In the genomic region with DNA sequence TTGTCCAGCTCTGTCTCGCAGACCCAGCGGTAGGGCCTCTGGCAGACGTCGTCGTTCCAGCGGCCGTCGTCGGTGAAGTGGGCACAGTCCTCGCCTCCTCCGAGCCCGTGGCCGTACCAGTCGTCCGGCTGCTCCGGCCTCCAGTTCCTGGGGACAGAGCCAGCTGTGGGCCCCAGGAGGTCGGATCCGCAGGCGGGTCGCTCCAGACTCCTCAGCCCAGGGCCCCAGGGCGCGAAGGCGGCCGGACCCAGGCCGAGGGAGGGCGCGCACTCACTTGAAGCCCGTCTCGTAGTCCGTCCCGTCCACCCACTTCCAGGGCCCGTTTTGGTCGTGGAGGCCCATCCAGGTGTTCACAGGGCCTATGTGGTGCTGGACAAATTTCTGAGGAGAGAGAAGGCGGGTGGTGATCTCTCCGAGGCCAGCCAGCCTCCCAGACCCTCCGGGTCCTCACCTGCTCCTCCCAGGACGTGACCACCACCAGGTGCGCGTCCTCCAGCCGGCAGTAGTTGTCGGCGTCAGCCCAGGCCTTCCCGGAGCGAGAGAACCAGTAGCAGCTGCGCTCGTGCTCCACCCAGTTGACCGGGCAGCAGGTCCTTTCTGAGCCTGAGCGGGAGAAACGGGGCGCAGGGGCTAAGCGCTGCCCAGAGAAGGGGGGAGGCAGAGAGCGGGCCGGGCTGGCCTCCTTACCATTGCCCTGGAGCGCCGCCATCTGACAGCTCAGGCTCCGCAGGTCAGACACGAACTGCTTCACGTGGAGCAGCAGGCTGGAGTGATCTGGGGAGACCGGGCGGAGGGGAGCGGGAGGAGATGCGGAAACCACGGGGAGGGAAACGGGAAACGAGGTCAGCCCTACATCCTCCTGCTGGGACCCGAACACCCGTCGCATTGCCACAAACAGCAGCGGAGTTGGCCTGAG, we compare ENCODE assay signal across 1 cellular context.
A peak's percentile ranks its signal among the peaks of the same experiment; 100 is the strongest.
TF ChIP-seq lines count a peak whose summit lies in the region.

No MANE protein-coding gene starts in this region.

TF ChIP-seq in HepG2, 621 proteins besides CTCF, POLR2A, EP300 and RAD21 (continued from another document):
- TF ChIP-seq, protein P1, sequence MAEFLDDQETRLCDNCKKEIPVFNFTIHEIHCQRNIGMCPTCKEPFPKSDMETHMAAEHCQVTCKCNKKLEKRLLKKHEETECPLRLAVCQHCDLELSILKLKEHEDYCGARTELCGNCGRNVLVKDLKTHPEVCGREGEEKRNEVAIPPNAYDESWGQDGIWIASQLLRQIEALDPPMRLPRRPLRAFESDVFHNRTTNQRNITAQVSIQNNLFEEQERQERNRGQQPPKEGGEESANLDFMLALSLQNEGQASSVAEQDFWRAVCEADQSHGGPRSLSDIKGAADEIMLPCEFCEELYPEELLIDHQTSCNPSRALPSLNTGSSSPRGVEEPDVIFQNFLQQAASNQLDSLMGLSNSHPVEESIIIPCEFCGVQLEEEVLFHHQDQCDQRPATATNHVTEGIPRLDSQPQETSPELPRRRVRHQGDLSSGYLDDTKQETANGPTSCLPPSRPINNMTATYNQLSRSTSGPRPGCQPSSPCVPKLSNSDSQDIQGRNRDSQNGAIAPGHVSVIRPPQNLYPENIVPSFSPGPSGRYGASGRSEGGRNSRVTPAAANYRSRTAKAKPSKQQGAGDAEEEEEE (CRISPR knock-in tag; IDR thresholded peaks at IDR 0.05; ENCODE audit: borderline replicate concordance), result no peak
- TF ChIP-seq ZNF619 (CRISPR knock-in tag; IDR thresholded peaks at IDR 0.05), result no peak
- peak; percentile 89 for TF ChIP-seq RBFOX2 (IDR thresholded peaks at IDR 0.05; ENCODE audit: low read depth, low read length)
- TF ChIP-seq MXI1 (IDR thresholded peaks at IDR 0.05; ENCODE audit: borderline replicate concordance, low read depth, low read length), result no peak
- no peak for TF ChIP-seq ZNF496 (CRISPR knock-in tag; IDR thresholded peaks at IDR 0.05; ENCODE audit: insufficient replicate concordance)
- peak; percentile 59; the same call in 1 of the 2 replicates for TF ChIP-seq ZC3H13 (CRISPR knock-in tag; IDR thresholded peaks at IDR 0.05)
- 0 out of 2 replicates have a peak, but pooled peaks have one; percentile 70 for TF ChIP-seq HNRNPL (IDR thresholded peaks at IDR 0.05; ENCODE audit: low read depth, low read length)
- no peak for TF ChIP-seq CBX5 (CRISPR knock-in tag; IDR thresholded peaks at IDR 0.05; ENCODE audit: borderline replicate concordance)
